In the genomic region with DNA sequence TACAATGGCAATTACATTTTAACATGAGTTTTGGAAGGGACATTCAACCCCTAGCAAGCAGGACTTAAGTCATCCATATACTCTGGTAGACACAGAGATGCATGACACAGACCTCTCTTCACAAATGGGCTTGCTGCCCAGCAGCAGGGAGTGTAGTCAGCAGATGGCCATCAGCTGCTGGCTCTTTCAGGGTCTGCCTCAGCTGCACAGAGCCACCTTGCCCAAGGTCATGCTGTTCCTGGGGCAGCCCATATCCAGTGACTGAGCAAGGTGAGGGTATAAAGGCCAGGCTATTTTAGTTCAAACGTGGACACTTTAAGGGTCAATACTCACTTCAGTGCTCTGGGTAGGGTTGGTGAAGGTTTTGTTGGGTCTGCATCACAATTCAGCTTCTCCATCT, we compare ENCODE assay signal across 15 cellular contexts. TPM values are rescaled to one million over a fixed set of nuclear protein-coding genes. Genes with fewer than 3 reads are reported as not detected.
DNase-seq lines count a peak whose midpoint lies in the region; ATAC-seq and TF ChIP-seq lines count a peak whose summit lies in the region.
"Had no signal": no experiment of that assay in that cellular context is flagged by ENCODE, and none has a peak within 500 bp of the region (broad histone marks: within the 10 kb centered on the region; RNA-seq: fewer than 3 reads in every experiment).

No MANE protein-coding gene starts in this region.

- no peaks in the 10 kb centered on the region for H3K9me3 ChIP-seq in skeletal muscle tissue (ENCODE audit: control insufficient read depth in 3 of 3, low read length in 3 of 3)
- no peaks in the 10 kb centered on the region for H3K9me3 ChIP-seq in colonic mucosa
- H3K9me3 ChIP-seq: SJSA1 had no signal

- H3K4me1 ChIP-seq in skeletal muscle tissue (ENCODE audit: control insufficient read depth in 3 of 3, insufficient read depth in 3 of 3, low read length in 3 of 3) = peaks cover 26 to 41% (median 27%) of the 10 kb centered on the region in 3 donors
- H3K4me1 ChIP-seq in colonic mucosa = no peaks in the 10 kb centered on the region
- H3K4me1 ChIP-seq: SJSA1 had no signal

- ATAC-seq in Right ventricle myocardium inferior (peak; percentile 56), left ventricle myocardium superior (peak; percentile 78), HG02678 (IDR thresholded peaks at IDR 0.05; ENCODE audit: unreplicated experiment) (no peak)
- ATAC-seq: K562 had no signal

- no peak overlapping the region for H3K9ac ChIP-seq in skeletal muscle tissue (ENCODE audit: low read depth in 1 of 3, low read length in 3 of 3)
- H3K9ac ChIP-seq in colonic mucosa (ENCODE audit: low read depth in 2 of 2, low read length in 2 of 2) = no peak overlapping the region

- H3K27ac ChIP-seq in skeletal muscle tissue (ENCODE audit: low read depth, low read length) (peak overlapping the region; percentile 71), colonic mucosa (no peak overlapping the region)
- H3K27ac ChIP-seq: SJSA1 had no signal

- H3K27me3 ChIP-seq in skeletal muscle tissue (ENCODE audit: control insufficient read depth in 3 of 3, insufficient read depth in 3 of 3, low read length in 3 of 3) (no peaks in the 10 kb centered on the region), colonic mucosa (no peaks in the 10 kb centered on the region)
- H3K27me3 ChIP-seq: SJSA1 had no signal

- no peak overlapping the region for H3K4me3 ChIP-seq in skeletal muscle tissue (ENCODE audit: low read length in 3 of 3)
- no peak overlapping the region for H3K4me3 ChIP-seq in colonic mucosa
- H3K4me3 ChIP-seq: K562, SJSA1 had no signal

- DNase-seq in Right ventricle myocardium inferior (ENCODE audit: missing footprints) (no peak), cardiac septum (ENCODE audit: low spot score) (no peak), SHP77 treated with DMSO at 0.1 percent for 48 hours (lab: John Stamatoyannopoulos, UW) (peak; percentile 5), left ventricle myocardium superior (peak; percentile 36), colonic mucosa (no peak), NCI-H526 treated with DMSO at 0.1 percent for 48 hours (lab: John Stamatoyannopoulos, UW) (no peak)
- DNase-seq: CD4-positive, alpha-beta memory T cell; GOT3; NCI-H1048; NCI-H187 treated with DMSO at 0.1 percent for 48 hours; NCI-H2171 treated with DMSO at 0.1 percent for 48 hours had no signal

- no peak for TF ChIP-seq CTCF in colonic mucosa (IDR thresholded peaks at IDR 0.05)

- intact Hi-C loops in Right ventricle myocardium inferior (cut with DNase I) = no loop called here
- intact Hi-C loops in cardiac septum (cut with DNase I) = no loop called here
- intact Hi-C loops in left ventricle myocardium superior (cut with micrococcal nuclease) = no loop called here
- intact Hi-C loops in colonic mucosa (cut with DNase I) = no loop called here

- H3K36me3 ChIP-seq in skeletal muscle tissue (ENCODE audit: control insufficient read depth in 3 of 3, insufficient read depth in 3 of 3, low read length in 3 of 3) (no peaks in the 10 kb centered on the region), colonic mucosa (no peaks in the 10 kb centered on the region)
- H3K36me3 ChIP-seq: SJSA1 had no signal

RNA-seq across cellular contexts. Expression of gene JDP2, which starts 58.3 kb away (rescaled TPM):
- 27.2 TPM for total RNA-seq in Right ventricle myocardium inferior
- total RNA-seq in cardiac septum = 13.4 TPM
- total RNA-seq in left ventricle myocardium superior = 24.7 TPM
- 24.5 TPM for total RNA-seq in skeletal muscle tissue
- total RNA-seq in colonic mucosa = 10 to 100 TPM; 19.4 to 37.1 TPM

Comparison
In these comparisons a context has a peak if more than half of its experiments do, and no peak if none do; other contexts are left out.
1. DNase-seq: peak in SHP77 treated with DMSO at 0.1 percent for 48 hours (single experiment) and left ventricle myocardium superior (single experiment); none in Right ventricle myocardium inferior (single experiment), cardiac septum (single experiment), colonic mucosa (single experiment) and NCI-H526 treated with DMSO at 0.1 percent for 48 hours (single experiment).